Comparison of ENCODE assay signal across 8 cellular contexts in genomic region chr6:41428995-41429417, GRCh38.
DNase-seq lines count a peak whose midpoint lies in the region; ATAC-seq and TF ChIP-seq lines count a peak whose summit lies in the region.

No MANE protein-coding gene starts in this region.

- H3K27ac ChIP-seq in VCaP (peak overlapping the region; percentile 84), heart right ventricle (peak overlapping the region in 7 of 10 donors; percentile 1 to 87 (median 82))

- DNase-seq in NCI-H146 (lab: John Stamatoyannopoulos, UW) (peak; percentile 72), NCI-H146 treated with DMSO at 0.1 percent for 48 hours (lab: John Stamatoyannopoulos, UW; ENCODE audit: unreplicated experiment) (no peak), heart right ventricle (peak; percentile 32 to 54), T1000 (lab: John Stamatoyannopoulos, UW) (no peak)
- DNase-seq in stimulated activated CD4-positive, alpha-beta T cell treated with anti-CD3 and anti-CD28 coated beads, TNF-alpha, amount 100 ng/mL, for 24 hours (ENCODE audit: low read depth in 3 of 3): peak in 2 of 3 experiments; percentile 16 to 51

- no peaks in the 10 kb centered on the region for H3K36me3 ChIP-seq in heart right ventricle

- TF ChIP-seq CTCF in VCaP (conservative IDR thresholded peaks at IDR 0.05) (no peak), heart right ventricle (IDR thresholded peaks at IDR 0.05) (no peak)

- no peaks in the 10 kb centered on the region for H3K9me3 ChIP-seq in heart right ventricle

- H3K4me3 ChIP-seq in heart right ventricle: peak overlapping the region in 5 of 10 donors; percentile 54 to 63 (median 61)

- peaks cover 3 to 45% (median 28%) of the 10 kb centered on the region in 9 donors for H3K4me1 ChIP-seq in heart right ventricle

- peak in 7 of 8 donors; percentile 11 to 66 (median 53) for ATAC-seq in heart right ventricle
- no peak for ATAC-seq in GM19467 (IDR thresholded peaks at IDR 0.05; ENCODE audit: unreplicated experiment)
- ATAC-seq in esophagus mucosa: no peak

- intact Hi-C loops in heart right ventricle (cut with DNase I): loop anchor here in 2 of 10 donors (5.0 kb wide), 2 partner anchors 57 to 62 kb away; no protein-coding TSS in a partner anchor

- peaks cover 0 to 64% (median 5%) of the 10 kb centered on the region in 7 donors for H3K27me3 ChIP-seq in heart right ventricle

- WGBS in heart right ventricle, 2 donors: 29% methylated on average over 5 of the region's 5 CpGs

Comparison
In these comparisons a context has a peak if more than half of its experiments do, and no peak if none do; other contexts are left out.
1. DNase-seq: peak in NCI-H146 (single experiment), heart right ventricle (2 of 2) and stimulated activated CD4-positive, alpha-beta T cell treated with anti-CD3 and anti-CD28 coated beads, TNF-alpha, amount 100 ng/mL, for 24 hours (2 of 3); none in NCI-H146 treated with DMSO at 0.1 percent for 48 hours (single experiment) and T1000 (single experiment).
2. ATAC-seq: peak in heart right ventricle (7 of 8); none in GM19467 (single experiment) and esophagus mucosa (single experiment).